Comparison of ENCODE assay signal across 8 cellular contexts in genomic region chr16:3158014-3158497, GRCh38. TPM values are rescaled to one million over a fixed set of nuclear protein-coding genes. Genes with fewer than 3 reads are reported as not detected.
DNase-seq lines count a peak whose midpoint lies in the region; ATAC-seq and TF ChIP-seq lines count a peak whose summit lies in the region.

No MANE protein-coding gene starts in this region.

- H3K4me3 ChIP-seq in GM12864 (ENCODE audit: low read depth, low read length) (peak overlapping the region; percentile 49), brain microvascular endothelial cell (ENCODE audit: low read depth, low read length) (peak overlapping the region; percentile 67), lower leg skin (ENCODE audit: low read depth, poor library complexity, severe bottlenecking) (peak overlapping the region; percentile 82), upper lobe of left lung (peak overlapping the region; percentile 42 to 71 (median 66))

- TF ChIP-seq CTCF in GM12864 (IDR thresholded peaks at IDR 0.05; ENCODE audit: low read depth, low read length, missing control alignments) (no peak), brain microvascular endothelial cell (IDR thresholded peaks at IDR 0.05; ENCODE audit: low read depth, low read length, missing control alignments) (no peak), lower leg skin (IDR thresholded peaks at IDR 0.05) (no peak), upper lobe of left lung (IDR thresholded peaks at IDR 0.05) (no peak)

- H3K27me3 ChIP-seq in brain microvascular endothelial cell (replicated peaks) (no peaks in the 10 kb centered on the region), upper lobe of left lung (no peaks in the 10 kb centered on the region)

- in situ Hi-C loops in brain microvascular endothelial cell (cut with HindIII; ENCODE audit: low pct_ligation_motif_present, low sequenced_read_pairs): no loop called here

- DNase-seq in GM12864 (ENCODE audit: low read depth): no peak
- DNase-seq in brain microvascular endothelial cell: no peak
- DNase-seq in lower leg skin (ENCODE audit: low spot score in 2 of 2): peak in 1 of 2 donors; percentile 93
- no peak for DNase-seq in upper lobe of left lung
- DNase-seq in NCI-H187 (lab: John Stamatoyannopoulos, UW): no peak
- DNase-seq in NCI-H2107 treated with DMSO at 0.1 percent for 48 hours (lab: John Stamatoyannopoulos, UW; ENCODE audit: unreplicated experiment): no peak
- no peak for DNase-seq in SW 1271 (lab: John Stamatoyannopoulos, UW)

- peak overlapping the region; percentile 84 for H3K27ac ChIP-seq in KOPT-K1 (ENCODE audit: low read depth, low read length, poor library complexity, severe bottlenecking)
- H3K27ac ChIP-seq in brain microvascular endothelial cell: no peak overlapping the region
- peak overlapping the region; percentile 84 to 90 (median 89) for H3K27ac ChIP-seq in upper lobe of left lung

- ATAC-seq in upper lobe of left lung (ENCODE audit: low FRiP score in 2 of 2): peak; percentile 5 to 45

- intact Hi-C loops in lower leg skin (cut with DNase I; ENCODE audit: low total_unique reads): no loop called here

- no peak for TF ChIP-seq POLR2A in lower leg skin (IDR thresholded peaks at IDR 0.05)
- no peak for TF ChIP-seq POLR2A in upper lobe of left lung (IDR thresholded peaks at IDR 0.05)

- no peaks in the 10 kb centered on the region for H3K9me3 ChIP-seq in KOPT-K1 (ENCODE audit: insufficient read depth, low read length, poor library complexity, severe bottlenecking)
- H3K9me3 ChIP-seq in upper lobe of left lung: no peaks in the 10 kb centered on the region

- 0 to 1% methylated on average over 23 of the region's 26 CpGs for WGBS in lower leg skin, 2 donors
- 1% methylated on average over 18 to 21 of the region's 26 CpGs for WGBS in upper lobe of left lung, 2 donors

- no peak for TF ChIP-seq EP300 in upper lobe of left lung (IDR thresholded peaks at IDR 0.05)

- no peaks in the 10 kb centered on the region for H3K36me3 ChIP-seq in KOPT-K1 (ENCODE audit: insufficient read depth, low read length)
- no peaks in the 10 kb centered on the region for H3K36me3 ChIP-seq in brain microvascular endothelial cell (replicated peaks)
- H3K36me3 ChIP-seq in upper lobe of left lung: no peaks in the 10 kb centered on the region

- peaks cover 3 to 27% (median 14%) of the 10 kb centered on the region in 4 donors for H3K4me1 ChIP-seq in upper lobe of left lung

RNA-seq across cellular contexts. Expression of gene ZNF213, which starts 23.2 kb away (rescaled TPM):
- total RNA-seq in lower leg skin (10 to 100 TPM; 10.7 to 18.0 (median 14.6) TPM), upper lobe of left lung (10 to 100 TPM in 4 of 6 donors, 1 to 10 TPM in 2; 4.2 to 20.3 (median 11.6) TPM)

RNA-seq across cellular contexts. Expression of gene OR1F1, which starts 29.9 kb away (rescaled TPM):
- not detected for total RNA-seq in lower leg skin
- not detected for total RNA-seq in upper lobe of left lung

RNA-seq across cellular contexts. Expression of gene ZNF205, which starts 45.7 kb away (rescaled TPM):
- total RNA-seq in lower leg skin (10 to 100 TPM; 15.1 to 25.3 (median 18.5) TPM), upper lobe of left lung (10 to 100 TPM; 13.8 to 25.2 (median 16.8) TPM)

RNA-seq across cellular contexts. Expression of gene ZSCAN10, which starts 59.0 kb away (rescaled TPM):
- total RNA-seq in lower leg skin (not detected), upper lobe of left lung (1 to 10 TPM in 1 of 6 donors, under 1 TPM in 3, not detected in 2; 0.17 to 1.0 (median 0.28) TPM)
